ENCODE assay signal across 1 cellular context in genomic region chr6:83193747-83194582, GRCh38.
TF ChIP-seq lines count a peak whose summit lies in the region.

No MANE protein-coding gene starts in this region.

TF ChIP-seq in HEK293, 187 proteins besides CTCF, POLR2A, EP300 and RAD21 (continued from another document and continues in another):
- TF ChIP-seq ZNF768 (tag by site-specific recombination; IDR thresholded peaks at IDR 0.05) (no peak), MYNN (tag by site-specific recombination; IDR thresholded peaks at IDR 0.05; ENCODE audit: borderline replicate concordance) (no peak), SCRT1 (tag by site-specific recombination; IDR thresholded peaks at IDR 0.05; ENCODE audit: borderline replicate concordance) (peak; percentile 100), ZNF18 (tag by site-specific recombination; IDR thresholded peaks at IDR 0.05) (no peak), ZNF140 (tag by site-specific recombination; IDR thresholded peaks at IDR 0.05) (no peak), ZNF701 (tag by site-specific recombination; IDR thresholded peaks at IDR 0.05) (no peak), ZNF280D (tag by site-specific recombination; IDR thresholded peaks at IDR 0.05) (no peak), ZNF626 (tag by site-specific recombination; IDR thresholded peaks at IDR 0.05) (no peak), PRDM2 (tag by site-specific recombination; IDR thresholded peaks at IDR 0.05; ENCODE audit: borderline replicate concordance) (no peak), ZNF449 (tag by site-specific recombination; IDR thresholded peaks at IDR 0.05) (0 out of 2 replicates have a peak, but pooled peaks have one; percentile 35), ZNF416 (tag by site-specific recombination; IDR thresholded peaks at IDR 0.05) (no peak), ZNF394 (tag by site-specific recombination; IDR thresholded peaks at IDR 0.05; ENCODE audit: borderline replicate concordance) (no peak), ZFHX2 (tag by site-specific recombination; conservative IDR thresholded peaks at IDR 0.05) (no peak), ZNF548 (tag by site-specific recombination; IDR thresholded peaks at IDR 0.05) (no peak), ZNF610 (tag by site-specific recombination; IDR thresholded peaks at IDR 0.05; ENCODE audit: borderline replicate concordance) (no peak), ZNF311 (tag by site-specific recombination; IDR thresholded peaks at IDR 0.05; ENCODE audit: borderline replicate concordance) (no peak), ZNF692 (tag by site-specific recombination; IDR thresholded peaks at IDR 0.05) (no peak), GFI1B (tag by site-specific recombination; IDR thresholded peaks at IDR 0.05) (no peak), ZBTB17 (tag by site-specific recombination; IDR thresholded peaks at IDR 0.05) (peak; percentile 48; the same call in 1 of the 2 replicates), ZNF169 (tag by site-specific recombination; IDR thresholded peaks at IDR 0.05) (no peak), YY2 (tag by site-specific recombination; IDR thresholded peaks at IDR 0.05) (no peak), PRDM10 (tag by site-specific recombination; IDR thresholded peaks at IDR 0.05) (peak; percentile 49), ZSCAN4 (tag by site-specific recombination; IDR thresholded peaks at IDR 0.05) (no peak), ZNF473 (tag by site-specific recombination; IDR thresholded peaks at IDR 0.05) (no peak), ZNF596 (tag by site-specific recombination; IDR thresholded peaks at IDR 0.05) (no peak), ZNF146 (tag by site-specific recombination; IDR thresholded peaks at IDR 0.05) (no peak), ZNF488 (tag by site-specific recombination; IDR thresholded peaks at IDR 0.05) (no peak), ZNF248 (tag by site-specific recombination; IDR thresholded peaks at IDR 0.05) (no peak), ZSCAN23 (tag by site-specific recombination; IDR thresholded peaks at IDR 0.05) (no peak), ZNF521 (tag by site-specific recombination; IDR thresholded peaks at IDR 0.05) (no peak), ZNF23 (tag by site-specific recombination; IDR thresholded peaks at IDR 0.05; ENCODE audit: borderline replicate concordance) (no peak), ZNF677 (tag by site-specific recombination; IDR thresholded peaks at IDR 0.05) (no peak), ZNF658 (tag by site-specific recombination; IDR thresholded peaks at IDR 0.05) (no peak), ZNF549 (tag by site-specific recombination; IDR thresholded peaks at IDR 0.05) (no peak), KLF16 (tag by site-specific recombination; IDR thresholded peaks at IDR 0.05) (no peak), INSM2 (tag by site-specific recombination; IDR thresholded peaks at IDR 0.05) (no peak), ZBTB48 (tag by site-specific recombination; IDR thresholded peaks at IDR 0.05) (peak; percentile 47; the same call in 1 of the 2 replicates), ZNF530 (tag by site-specific recombination; IDR thresholded peaks at IDR 0.05; ENCODE audit: low read depth) (no peak), ZNF157 (tag by site-specific recombination; IDR thresholded peaks at IDR 0.05) (no peak)
